20 cellular contexts compared by ENCODE assay signal in genomic region chr3:149845570-149846244, GRCh38. TPM values are rescaled to one million over a fixed set of nuclear protein-coding genes. Genes with fewer than 3 reads are reported as not detected.
DNase-seq lines count a peak whose midpoint lies in the region; ATAC-seq, FAIRE-seq and TF ChIP-seq lines count a peak whose summit lies in the region.
"Had no signal": no experiment of that assay in that cellular context is flagged by ENCODE, and none has a peak within 500 bp of the region (broad histone marks: within the 10 kb centered on the region; RNA-seq: fewer than 3 reads in every experiment).

No MANE protein-coding gene starts in this region.

- ATAC-seq in PC-3 (peak; percentile 99), HepG2 (peak; percentile 79)

- in situ Hi-C loops in HepG2 (cut with HindIII; ENCODE audit: extremely low pct_ligation_motif_present, low pct_unique_long_range_greater_than_20kb), result no loop called here

- no peaks in the 10 kb centered on the region for H3F3A ChIP-seq in PC-3 (ENCODE audit: low read length, unreplicated experiment)

- H3K36me3 ChIP-seq in PC-3 (ENCODE audit: low read depth, low read length) (peaks cover 8% of the 10 kb centered on the region; the same call in 1 of the 2 replicates), HepG2 (replicated peaks in 1 of 2; ENCODE audit: control insufficient read depth in 1 of 2, insufficient read depth in 2 of 2, low read length in 2 of 2) (peaks cover 1 to 5% of the 10 kb centered on the region in 2 experiments; a peak in 3 of 5 replicates)

- CTCF ChIA-PET in PC-3 (lab: Charles Lee) (interaction anchor here (0.6 to 0.8 kb wide), 2 partner anchors 34 to 38 kb away, joined by 3 to 5 read pairs; no protein-coding TSS in a partner anchor), HepG2 (lab: Yijun Ruan, JAX; ENCODE audit: low intra/inter-chr PET ratio, low total read pairs) (no interaction called here)

- no peak for FAIRE-seq in HepG2 (lab: Jason Lieb, UNC)
- FAIRE-seq: HTR-8/SVneo had no signal

- no TSS peak for BruUV-seq in PC-3 (replicated peaks; lab: Mats Ljungman, UMichigan)
- BruUV-seq in HepG2 (replicated peaks; lab: Mats Ljungman, UMichigan), result no TSS peak

- intact Hi-C loops in PC-3 (cut with micrococcal nuclease) (loop anchor here (2.0 kb wide), 1 partner anchor 33 kb away; the partner anchor contains the start of gene RNF13), HepG2 (cut with micrococcal nuclease; ENCODE audit: unreplicated experiment) (no loop called here)

- H3K27me3 ChIP-seq in PC-3 (ENCODE audit: low read length), result no peaks in the 10 kb centered on the region
- H3K27me3 ChIP-seq in HepG2 (ENCODE audit: control insufficient read depth in 1 of 2, insufficient read depth in 2 of 2, low read length in 2 of 2), result no peaks in the 10 kb centered on the region
- H3K27me3 ChIP-seq: BLaER1 treated with 17β-estradiol and CSF1 and Interleukin-3, amounts not matched to agents 10 nM and 100 nM had no signal

- H3K9me3 ChIP-seq in PC-3 (ENCODE audit: low read length) (no peaks in the 10 kb centered on the region), HepG2 (ENCODE audit: low read length) (no peaks in the 10 kb centered on the region)

- DNase-seq in PC-3, result peak; percentile 81
- peak; percentile 27 for DNase-seq in epithelial cell of esophagus (ENCODE audit: low read depth)
- DNase-seq in HepG2 (ENCODE audit: low spot score), result peak; percentile 53
- no peak for DNase-seq in MV-4-11 (lab: John Stamatoyannopoulos, UW)
- no peak for DNase-seq in NCI-H2171 treated with DMSO at 0.1 percent for 48 hours (lab: John Stamatoyannopoulos, UW)
- no peak for DNase-seq in substantia nigra (lab: John Stamatoyannopoulos, UW)
- DNase-seq in RPMI8226, result no peak
- DNase-seq: CD4-positive, alpha-beta memory T cell; GOT3; NCI-H1105 treated with DMSO at 0.1 percent for 48 hours; NCI-H1694; NCI-H2081; NCI-H446; NCI-H526; SHP77 had no signal

- no peak for TF ChIP-seq POLR2A in HepG2 (IDR thresholded peaks at IDR 0.05; ENCODE audit: insufficient read depth in 1 of 2, low read depth in 2 of 2, low read length in 2 of 2)

- peak overlapping the region; percentile 46 for H3K4me2 ChIP-seq in PC-3 (ENCODE audit: low read length)
- no peak overlapping the region; the same call in 1 of the 2 replicates for H3K4me2 ChIP-seq in HepG2 (ENCODE audit: low read depth, low read length)

- H4K20me1 ChIP-seq in PC-3 (ENCODE audit: low read length) (peaks cover 19% of the 10 kb centered on the region), HepG2 (ENCODE audit: insufficient read depth, low read length) (no peaks in the 10 kb centered on the region; the same call in none of the 2 replicates)

- H2AFZ ChIP-seq in PC-3 (ENCODE audit: low read length) (no peak overlapping the region), HepG2 (ENCODE audit: low read length) (no peak overlapping the region)

- peaks cover 21% of the 10 kb centered on the region for H3K4me1 ChIP-seq in PC-3 (ENCODE audit: insufficient read depth, low read length)
- H3K4me1 ChIP-seq in HepG2 (ENCODE audit: insufficient read depth, low read length), result peaks cover 58% of the 10 kb centered on the region

- TF ChIP-seq RAD21 in HepG2 (CRISPR knock-in tag; IDR thresholded peaks at IDR 0.05), result no peak

- H3K9ac ChIP-seq in PC-3 (ENCODE audit: low read length), result no peak overlapping the region
- no peak overlapping the region for H3K9ac ChIP-seq in HepG2 (ENCODE audit: insufficient read depth, low read depth, low read length)
- H3K9ac ChIP-seq: BLaER1 treated with 17β-estradiol and CSF1 and Interleukin-3, amounts not matched to agents 10 nM and 100 nM had no signal

- H3K4me3 ChIP-seq in PC-3 (ENCODE audit: low read length) (no peak overlapping the region), epithelial cell of esophagus (ENCODE audit: low read length) (no peak overlapping the region), HepG2 (replicated peaks in 1 of 3; ENCODE audit: insufficient read depth in 1 of 3, low read depth in 2 of 3, low read length in 3 of 3) (no peak overlapping the region)
- H3K4me3 ChIP-seq: BLaER1 treated with 17β-estradiol and CSF1 and Interleukin-3, amounts not matched to agents 10 nM and 100 nM had no signal

- H3K9me2 ChIP-seq in PC-3 (replicated peaks; ENCODE audit: low read length), result no peaks in the 10 kb centered on the region

- POLR2A ChIA-PET in PC-3 (lab: Charles Lee; ENCODE audit: unreplicated experiment), result interaction anchor here (0.5 kb wide), 1 partner anchor 32 kb away, joined by 3 read pairs; no protein-coding TSS in a partner anchor
- POLR2A ChIA-PET in HepG2 (lab: Yijun Ruan, JAX), result no interaction called here

- WGBS in HepG2 (ENCODE audit: low lambda C conversion rate), result 36% methylated on average over 1 of the region's 1 CpG

- peak in 1 of 2 experiments; percentile 72; a peak in 2 of 4 replicates for TF ChIP-seq EP300 in HepG2 (IDR thresholded peaks at IDR 0.05; ENCODE audit: low read depth in 2 of 2, low read length in 2 of 2)
- no peak for TF ChIP-seq EP300 in HepG2 (CRISPR knock-in tag; IDR thresholded peaks at IDR 0.05; ENCODE audit: borderline replicate concordance)

- TF ChIP-seq CTCF in PC-3 (conservative IDR thresholded peaks at IDR 0.05; ENCODE audit: low read depth, low read length) (no peak), epithelial cell of esophagus (IDR thresholded peaks at IDR 0.05; ENCODE audit: insufficient read depth, low read depth, low read length, missing control alignments) (no peak), HepG2 (CRISPR knock-in tag; IDR thresholded peaks at IDR 0.05) (no peak)

- H3K79me2 ChIP-seq in PC-3 (ENCODE audit: low read length) (peaks cover 63% of the 10 kb centered on the region), HepG2 (ENCODE audit: insufficient read depth, low read length) (peaks cover 53% of the 10 kb centered on the region)

- peak overlapping the region; percentile 29 for H3K27ac ChIP-seq in PC-3 (ENCODE audit: low read length)
- H3K27ac ChIP-seq in HepG2 (ENCODE audit: extremely low read length, insufficient read depth, low read length), result peak overlapping the region; percentile 59
- no peak overlapping the region for H3K27ac ChIP-seq in substantia nigra (ENCODE audit: low read depth, low read length, poor library complexity, severe bottlenecking)
- H3K27ac ChIP-seq: BLaER1 treated with 17β-estradiol and CSF1 and Interleukin-3, amounts not matched to agents 10 nM and 100 nM had no signal

TF ChIP-seq in HepG2, 621 proteins besides CTCF, POLR2A, EP300 and RAD21 (continues in another document):
- no peak for TF ChIP-seq ZNF7 (CRISPR knock-in tag; IDR thresholded peaks at IDR 0.05)
- TF ChIP-seq HNF4A (CRISPR knock-in tag; IDR thresholded peaks at IDR 0.05), result peak; percentile 69
- no peak for TF ChIP-seq ZNF160 (CRISPR knock-in tag; IDR thresholded peaks at IDR 0.05)
- TF ChIP-seq ZNF558 (CRISPR knock-in tag; IDR thresholded peaks at IDR 0.05; ENCODE audit: borderline replicate concordance), result no peak
- no peak for TF ChIP-seq DNMT1 (CRISPR knock-in tag; IDR thresholded peaks at IDR 0.05)

RNA-seq across cellular contexts. Expression of gene RNF13, which starts 32.7 kb away (rescaled TPM):
- total RNA-seq in PC-3 (2014; rRNA removed), result 33.8 and 43.1 TPM in 2 replicates
- 28.1 and 46.0 TPM in 2 replicates for total RNA-seq in HepG2 (2016; rRNA removed; fragmentation: Illumina TruSeq; extraction: Trizol)
- 217 and 228 TPM in 2 replicates for total RNA-seq in HepG2 (2016; cell fraction: cytosol; rRNA removed; fragmentation: Illumina TruSeq; extraction: Trizol; ENCODE audit: low read depth)
- 28.8 and 45.3 TPM in 2 replicates for total RNA-seq in HepG2 (2016; cell fraction: insoluble cytoplasmic fraction; rRNA removed; fragmentation: Illumina TruSeq; extraction: Trizol)
- 72.6 and 86.1 TPM in 2 replicates for total RNA-seq in HepG2 (2016; cell fraction: membrane; rRNA removed; fragmentation: Illumina TruSeq; extraction: Trizol)
- 43.9 and 45.5 TPM in 2 replicates for total RNA-seq in HepG2 (2016; cell fraction: nucleus; rRNA removed; fragmentation: Illumina TruSeq; extraction: Trizol)
- 32.0 and 39.8 TPM in 2 replicates for polyA plus RNA-seq in HepG2 (2011; rRNA removed)
- polyA plus RNA-seq in HepG2 (2011; cell fraction: cytosol; rRNA removed), result 21.6 and 31.0 TPM in 2 replicates
- polyA plus RNA-seq in HepG2 (2011; cell fraction: nucleus; rRNA removed), result 14.4 and 18.7 TPM in 2 replicates
- polyA plus RNA-seq in HepG2 (2012), result 37.4 and 44.5 TPM in 2 replicates
- 6.6 and 7.0 TPM in 2 replicates for polyA plus RNA-seq in HepG2 (2016; cell fraction: cytosol; fragmentation: Illumina TruSeq; extraction: Trizol; ENCODE audit: low read depth)
- polyA plus RNA-seq in HepG2 (2016; cell fraction: insoluble cytoplasmic fraction; fragmentation: Illumina TruSeq; extraction: Trizol; ENCODE audit: low read depth), result 21.5 and 26.7 TPM in 2 replicates
- 13.9 and 14.4 TPM in 2 replicates for polyA plus RNA-seq in HepG2 (2016; cell fraction: membrane; fragmentation: Illumina TruSeq; extraction: Trizol; ENCODE audit: low read depth)
- 51.2 and 51.6 TPM in 2 replicates for polyA plus RNA-seq in HepG2 (2016; cell fraction: nucleus; fragmentation: Illumina TruSeq; extraction: Trizol; ENCODE audit: insufficient read depth, low read depth)
- 50.9 and 117 TPM in 2 replicates for polyA minus RNA-seq in HepG2 (2011; rRNA and poly(A)+ RNA removed; ENCODE audit: low replicate concordance)
- 55.4 and 59.3 TPM in 2 replicates for polyA minus RNA-seq in HepG2 (2011; cell fraction: cytosol; rRNA and poly(A)+ RNA removed)
- 74.9 and 95.4 TPM in 2 replicates for polyA minus RNA-seq in HepG2 (2011; cell fraction: nucleus; rRNA and poly(A)+ RNA removed)

RNA-seq across cellular contexts. Expression of gene ANKUB1, which starts 53.4 kb away (rescaled TPM):
- total RNA-seq in PC-3 (2014; rRNA removed) (not detected in 2 replicates), HepG2 (2016; rRNA removed; fragmentation: Illumina TruSeq; extraction: Trizol) (not detected in 2 replicates)
- total RNA-seq in HepG2 (2016; cell fraction: cytosol; rRNA removed; fragmentation: Illumina TruSeq; extraction: Trizol; ENCODE audit: low read depth), result not detected in 2 replicates
- total RNA-seq in HepG2 (2016; cell fraction: insoluble cytoplasmic fraction; rRNA removed; fragmentation: Illumina TruSeq; extraction: Trizol), result not detected in 2 replicates
- not detected in 2 replicates for total RNA-seq in HepG2 (2016; cell fraction: membrane; rRNA removed; fragmentation: Illumina TruSeq; extraction: Trizol)
- total RNA-seq in HepG2 (2016; cell fraction: nucleus; rRNA removed; fragmentation: Illumina TruSeq; extraction: Trizol), result not detected in 2 replicates
- polyA plus RNA-seq in HepG2 (2011; rRNA removed), result not detected in 2 replicates
- not detected in 2 replicates for polyA plus RNA-seq in HepG2 (2011; cell fraction: cytosol; rRNA removed)
- polyA plus RNA-seq in HepG2 (2011; cell fraction: nucleus; rRNA removed), result not detected in 2 replicates
- polyA plus RNA-seq in HepG2 (2012), result not detected in 2 replicates
- polyA plus RNA-seq in HepG2 (2016; cell fraction: cytosol; fragmentation: Illumina TruSeq; extraction: Trizol; ENCODE audit: low read depth), result not detected in 2 replicates
- polyA plus RNA-seq in HepG2 (2016; cell fraction: insoluble cytoplasmic fraction; fragmentation: Illumina TruSeq; extraction: Trizol; ENCODE audit: low read depth), result not detected in 2 replicates
- polyA plus RNA-seq in HepG2 (2016; cell fraction: membrane; fragmentation: Illumina TruSeq; extraction: Trizol; ENCODE audit: low read depth), result not detected in 2 replicates
- polyA plus RNA-seq in HepG2 (2016; cell fraction: nucleus; fragmentation: Illumina TruSeq; extraction: Trizol; ENCODE audit: insufficient read depth, low read depth), result not detected in 2 replicates
- 0.51 TPM in 1 of 2 replicates, not detected in the other for polyA minus RNA-seq in HepG2 (2011; rRNA and poly(A)+ RNA removed; ENCODE audit: low replicate concordance)
- not detected in 2 replicates for polyA minus RNA-seq in HepG2 (2011; cell fraction: cytosol; rRNA and poly(A)+ RNA removed)
- polyA minus RNA-seq in HepG2 (2011; cell fraction: nucleus; rRNA and poly(A)+ RNA removed), result not detected in 2 replicates
- total RNA-seq: CD4-positive, alpha-beta memory T cell; G401; OCI-LY7 had no signal
- polyA plus RNA-seq: CD4-positive, alpha-beta memory T cell; IgD-negative memory B cell had no signal

Comparison
In these comparisons a context has a peak if more than half of its experiments do, and no peak if none do; other contexts are left out.
1. DNase-seq: peak in PC-3 (single experiment), epithelial cell of esophagus (single experiment) and HepG2 (single experiment); none in MV-4-11 (single experiment), NCI-H2171 treated with DMSO at 0.1 percent for 48 hours (single experiment), substantia nigra (0 of 49) and RPMI8226 (single experiment).